In genomic region chr14:104658325-104658712, GRCh38 we compare ENCODE assay signal across 28 cellular contexts. TPM values are rescaled to one million over a fixed set of nuclear protein-coding genes. Genes with fewer than 3 reads are reported as not detected.
A peak's percentile ranks its signal among the peaks of the same experiment; 100 is the strongest.
DNase-seq lines count a peak whose midpoint lies in the region; ATAC-seq and TF ChIP-seq lines count a peak whose summit lies in the region.
"Had no signal": no experiment of that assay in that cellular context is flagged by ENCODE, and none has a peak within 500 bp of the region (broad histone marks: within the 10 kb centered on the region; RNA-seq: fewer than 3 reads in every experiment).

No MANE protein-coding gene starts in this region.

- peaks cover 40% of the 10 kb centered on the region for H3K27me3 Mint-ChIP-seq in central memory CD8-positive, alpha-beta T cell

- WGBS in spleen, 5 donors: 66 to 84% (median 79%) methylated on average over 6 to 15 of the region's 15 CpGs
- WGBS in esophagus squamous epithelium, 2 donors: 71 to 78% methylated on average over 11 to 12 of the region's 15 CpGs

- H3K9me3 Mint-ChIP-seq in central memory CD8-positive, alpha-beta T cell: no peaks in the 10 kb centered on the region

- no peak for TF ChIP-seq CTCF in spleen (IDR thresholded peaks at IDR 0.05 in 8 of 11, conservative IDR thresholded peaks at IDR 0.05 in 3 of 11)
- no peak for TF ChIP-seq CTCF in GM13976 (IDR thresholded peaks at IDR 0.05; ENCODE audit: borderline replicate concordance, control extremely low read depth, extremely low read depth, insufficient read depth, missing control alignments)
- no peak for TF ChIP-seq CTCF in esophagus squamous epithelium (IDR thresholded peaks at IDR 0.05)

- H3K9me3 ChIP-seq in spleen (peaks cover 0 to 9% (median 4%) of the 10 kb centered on the region in 8 donors), esophagus squamous epithelium (peaks cover 0 to 4% (median 0%) of the 10 kb centered on the region in 3 donors)
- H3K9me3 ChIP-seq: transverse colon had no signal

- H3K4me1 ChIP-seq in spleen: peaks cover 12 to 65% (median 57%) of the 10 kb centered on the region in 6 donors
- H3K4me1 ChIP-seq in esophagus squamous epithelium: peaks cover 0 to 8% (median 4%) of the 10 kb centered on the region in 3 donors
- H3K4me1 ChIP-seq: left lung had no signal

- H3K4me1 Mint-ChIP-seq in central memory CD8-positive, alpha-beta T cell: peaks cover 9% of the 10 kb centered on the region

- TF ChIP-seq POLR2A in spleen (IDR thresholded peaks at IDR 0.05) (no peak), esophagus squamous epithelium (IDR thresholded peaks at IDR 0.05) (no peak)

- H3K4me3 ChIP-seq in spleen (no peak overlapping the region), esophagus squamous epithelium (no peak overlapping the region)
- H3K4me3 ChIP-seq: dorsolateral prefrontal cortex, left lung, transverse colon had no signal

- no peak for ATAC-seq in Right ventricle myocardium inferior
- ATAC-seq in central memory CD8-positive, alpha-beta T cell (replicated peaks; ENCODE audit: extremely low read depth, poor library complexity, severe bottlenecking): no peak
- ATAC-seq: left lung had no signal

- peaks cover 0 to 18% (median 5%) of the 10 kb centered on the region in 7 donors for H3K27me3 ChIP-seq in spleen (replicated peaks in 1 of 7)
- peaks cover 0 to 40% (median 0%) of the 10 kb centered on the region in 4 donors for H3K27me3 ChIP-seq in esophagus squamous epithelium
- H3K27me3 ChIP-seq: dorsolateral prefrontal cortex had no signal

- peaks cover 2% of the 10 kb centered on the region for H3K36me3 Mint-ChIP-seq in central memory CD8-positive, alpha-beta T cell (ENCODE audit: insufficient read depth)
- H3K36me3 Mint-ChIP-seq: CD4-positive, alpha-beta memory T cell had no signal

- H3K27ac Mint-ChIP-seq in central memory CD8-positive, alpha-beta T cell (ENCODE audit: low read depth): peak overlapping the region; percentile 71

- H3K27ac ChIP-seq in spleen (peak overlapping the region; percentile 51 to 93 (median 80)), esophagus squamous epithelium (no peak overlapping the region)
- H3K27ac ChIP-seq: HL-60, left lung, RWPE1, transverse colon had no signal

- in situ Hi-C loops in GM13976 (cut with MboI; ENCODE audit: low sequenced_read_pairs, unreplicated experiment): no loop called here

- no peaks in the 10 kb centered on the region for H3K36me3 ChIP-seq in spleen
- H3K36me3 ChIP-seq in esophagus squamous epithelium: no peaks in the 10 kb centered on the region
- H3K36me3 ChIP-seq: left lung, transverse colon had no signal

- peak; percentile 40 for DNase-seq in Right ventricle myocardium inferior (ENCODE audit: missing footprints)
- DNase-seq in cardiac septum (ENCODE audit: low spot score): no peak
- peak; percentile 84 for DNase-seq in NAMALWA (ENCODE audit: low spot score)
- no peak for DNase-seq in central memory CD8-positive, alpha-beta T cell (ENCODE audit: low spot score in 2 of 2)
- DNase-seq in spleen: peak; percentile 82
- no peak for DNase-seq in GM13976 (ENCODE audit: low spot score)
- DNase-seq in effector CD8-positive, alpha-beta T cell (lab: John Stamatoyannopoulos, UW): no peak
- DNase-seq in esophagus squamous epithelium (lab: John Stamatoyannopoulos, UW): no peak
- DNase-seq: 8988T; activated CD4-positive, alpha-beta T cell treated with anti-CD3 and anti-CD28 coated beads for 4 hours; activated CD8-positive, alpha-beta memory T cell treated with anti-CD3 and anti-CD28 coated beads for 24 hours; activated gamma-delta T cell treated with Interleukin-2 at 50 U/mL for 16 hours; CD4-positive, alpha-beta memory T cell; dorsolateral prefrontal cortex; EL; HCEC 1CT; left lung; NCI-H1048; NCI-H187 treated with DMSO at 0.1 percent for 48 hours; retina; small intestine; stimulated activated CD4-positive, alpha-beta T cell treated with anti-CD3 and anti-CD28 coated beads, Interleukin-2, amount 100 ng/mL, for 24 hours; transverse colon had no signal

- intact Hi-C loops in Right ventricle myocardium inferior (cut with DNase I): no loop called here
- intact Hi-C loops in cardiac septum (cut with DNase I): loop anchor here (5.0 kb wide), 1 partner anchor 39 kb away; no protein-coding TSS in a partner anchor
- intact Hi-C loops in spleen (cut with DNase I; ENCODE audit: low total_unique reads): no loop called here
- intact Hi-C loops in esophagus squamous epithelium (cut with DNase I): loop anchor here (5.0 kb wide), 1 partner anchor 44 kb away; no protein-coding TSS in a partner anchor

- no peak overlapping the region for H3K4me3 Mint-ChIP-seq in central memory CD8-positive, alpha-beta T cell
- H3K4me3 Mint-ChIP-seq: CD4-positive, alpha-beta memory T cell had no signal

RNA-seq across cellular contexts. Expression of gene INF2, which starts 31.1 kb away (rescaled TPM):
- total RNA-seq in Right ventricle myocardium inferior: 31.1 TPM
- total RNA-seq in cardiac septum: 41.2 TPM
- 100 to 1,000 TPM in 3 of 7 donors, 10 to 100 TPM in 4; 66.9 to 110 (median 96.4) TPM for total RNA-seq in spleen
- 100 to 1,000 TPM in 2 of 3 donors, 10 to 100 TPM in 1; 56.6 to 120 (median 102) TPM for polyA plus RNA-seq in spleen
- 10 to 100 TPM; 36.7 to 43.6 (median 37.8) TPM for total RNA-seq in esophagus squamous epithelium

RNA-seq across cellular contexts. Expression of gene TMEM179, which starts 53.7 kb away (rescaled TPM):
- not detected for total RNA-seq in Right ventricle myocardium inferior
- 0.89 TPM for total RNA-seq in cardiac septum
- total RNA-seq in spleen: not detected
- polyA plus RNA-seq in spleen: under 1 TPM in 1 of 3 donors, not detected in 2; 0.08 TPM
- total RNA-seq in esophagus squamous epithelium: not detected
- total RNA-seq: CD4-positive, alpha-beta memory T cell; endothelial cell of umbilical vein; LHCN-M2; osteocyte had no signal
- polyA plus RNA-seq: CD4-positive, alpha-beta memory T cell had no signal

Comparison
In these comparisons a context has a peak if more than half of its experiments do, and no peak if none do; other contexts are left out.
1. DNase-seq: peak in Right ventricle myocardium inferior (single experiment), NAMALWA (single experiment) and spleen (single experiment); none in cardiac septum (single experiment), central memory CD8-positive, alpha-beta T cell (0 of 2), GM13976 (single experiment), effector CD8-positive, alpha-beta T cell (single experiment) and esophagus squamous epithelium (single experiment).
2. intact Hi-C loops: an anchor here in cardiac septum (5.0 kb wide) and esophagus squamous epithelium (5.0 kb wide); none called in Right ventricle myocardium inferior and spleen.
3. H3K27ac ChIP-seq: peak in spleen (8 of 8); none in esophagus squamous epithelium (0 of 4).